Comparison of ENCODE assay signal across 8 cellular contexts in the genomic region with DNA sequence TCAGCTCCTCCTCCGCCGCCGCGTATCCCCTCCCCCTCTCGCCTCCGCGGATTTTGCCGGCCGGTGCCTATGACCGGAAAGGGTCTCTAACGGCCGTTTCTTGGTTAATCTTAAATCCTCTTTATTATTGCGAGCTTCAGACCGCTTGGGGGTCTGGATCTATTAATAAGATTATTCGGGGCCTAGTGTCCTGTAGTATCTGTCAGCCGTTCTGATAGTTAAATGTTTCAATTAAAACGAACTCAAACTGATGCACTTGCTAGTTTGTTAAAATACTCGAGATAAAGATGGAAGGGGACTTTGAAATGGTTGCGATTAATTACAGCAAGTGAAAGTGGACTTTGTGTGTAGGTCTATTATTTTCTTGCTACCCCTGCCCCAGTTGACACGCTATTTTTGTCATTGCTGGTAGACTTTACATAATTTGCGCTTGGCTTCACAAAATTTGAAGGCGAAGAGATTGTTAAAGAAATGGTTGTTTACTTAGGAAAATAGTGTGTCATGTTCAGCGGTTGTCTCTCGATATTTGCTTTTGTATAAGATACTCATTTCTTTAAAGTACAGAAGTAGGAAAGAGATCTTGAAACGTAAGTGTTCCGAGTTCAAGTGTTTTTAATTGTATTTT. TPM values are rescaled to one million over a fixed set of nuclear protein-coding genes. Genes with fewer than 3 reads are reported as not detected.
DNase-seq lines count a peak whose midpoint lies in the region; FAIRE-seq and TF ChIP-seq lines count a peak whose summit lies in the region.

No MANE protein-coding gene starts in this region.

- no peaks in the 10 kb centered on the region for H3K9me3 Mint-ChIP-seq in astrocyte (ENCODE audit: unreplicated experiment)

- peaks cover 5% of the 10 kb centered on the region for H3K36me3 Mint-ChIP-seq in astrocyte (ENCODE audit: low read depth, unreplicated experiment)

- H3K4me2 ChIP-seq in astrocyte (ENCODE audit: low read length): peak overlapping the region; percentile 84

- intact Hi-C loops in kidney (cut with DNase I): no loop called here

- in situ Hi-C loops in G401 (cut with HindIII; ENCODE audit: low sequenced_read_pairs): no loop called here

- no peaks in the 10 kb centered on the region for H3K27me3 Mint-ChIP-seq in astrocyte (ENCODE audit: low read depth, unreplicated experiment)

- peaks cover 6% of the 10 kb centered on the region for H3K4me1 Mint-ChIP-seq in astrocyte (ENCODE audit: low read depth, unreplicated experiment)

- H3K4me3 Mint-ChIP-seq in astrocyte (ENCODE audit: unreplicated experiment): peak overlapping the region; percentile 91

- peaks cover 92% of the 10 kb centered on the region for H3K79me2 ChIP-seq in astrocyte (ENCODE audit: insufficient read depth, low read length)

- H3K36me3 ChIP-seq in astrocyte (ENCODE audit: insufficient read depth, low read length) (peaks cover 10% of the 10 kb centered on the region), kidney (ENCODE audit: control insufficient read depth in 1 of 2, insufficient read depth in 2 of 2, low read length in 2 of 2) (peaks cover 3 to 8% of the 10 kb centered on the region in 2 donors)

- no peaks in the 10 kb centered on the region for H3K27me3 ChIP-seq in astrocyte (ENCODE audit: insufficient read depth, low read length)

- H3K27ac ChIP-seq in astrocyte (ENCODE audit: low read depth, low read length) (peak overlapping the region; percentile 100), kidney (ENCODE audit: low read depth in 2 of 2, low read length in 2 of 2) (peak overlapping the region; percentile 100)

- H3K4me1 ChIP-seq in astrocyte (ENCODE audit: insufficient read depth, low read length) (peaks cover 11% of the 10 kb centered on the region), kidney (ENCODE audit: control insufficient read depth in 1 of 2, insufficient read depth in 1 of 2, low read depth in 1 of 2, low read length in 2 of 2) (peaks cover 4 to 6% of the 10 kb centered on the region in 2 donors)

- no peak for TF ChIP-seq CTCF in astrocyte (IDR thresholded peaks at IDR 0.05; ENCODE audit: insufficient read depth, low read depth, low read length)
- no peak for TF ChIP-seq CTCF in kidney (IDR thresholded peaks at IDR 0.05; ENCODE audit: borderline replicate concordance, extremely low read depth, insufficient read depth)

- H3K9me3 ChIP-seq in astrocyte (ENCODE audit: insufficient read depth, low read depth, low read length): no peaks in the 10 kb centered on the region
- no peaks in the 10 kb centered on the region for H3K9me3 ChIP-seq in kidney (ENCODE audit: control insufficient read depth in 1 of 2, low read length in 2 of 2)

- H3K27ac Mint-ChIP-seq in astrocyte (ENCODE audit: unreplicated experiment): peak overlapping the region; percentile 100

- H4K20me1 ChIP-seq in astrocyte (ENCODE audit: insufficient read depth, low read length): peaks cover 54% of the 10 kb centered on the region

- H2AFZ ChIP-seq in astrocyte (ENCODE audit: low read depth, low read length): no peak overlapping the region

- FAIRE-seq in astrocyte (lab: Jason Lieb, UNC) (no peak), kidney (lab: Jason Lieb, UNC) (no peak)

- peak overlapping the region; percentile 99 for H3K9ac ChIP-seq in astrocyte (ENCODE audit: low read length)
- H3K9ac ChIP-seq in kidney (ENCODE audit: low read length in 2 of 2): peak overlapping the region; percentile 96 to 100

- peak in 2 of 3 experiments; percentile 52 to 61 for DNase-seq in activated CD8-positive, alpha-beta memory T cell treated with anti-CD3 and anti-CD28 coated beads for 48 hours (ENCODE audit: low read depth in 2 of 3, low spot score in 2 of 3)
- no peak for DNase-seq in activated CD8-positive, alpha-beta memory T cell treated with anti-CD3 and anti-CD28 coated beads for 24 hours
- DNase-seq in NCI-H82 treated with DMSO at 0.1 percent for 48 hours (lab: John Stamatoyannopoulos, UW; ENCODE audit: unreplicated experiment) (peak; percentile 35), astrocyte (ENCODE audit: low read depth) (no peak), kidney (peak; percentile 91), G401 (ENCODE audit: low spot score) (no peak), NCI-H146 (lab: John Stamatoyannopoulos, UW) (no peak)
- peak; percentile 85 for DNase-seq in stimulated activated CD4-positive, alpha-beta T cell treated with anti-CD3 and anti-CD28 coated beads, Interleukin-15, amount 100 ng/mL, for 24 hours

- H3K4me3 ChIP-seq in astrocyte (ENCODE audit: insufficient read depth, low read depth, low read length): peak overlapping the region; percentile 94
- H3K4me3 ChIP-seq in kidney (ENCODE audit: low read length in 2 of 2): peak overlapping the region; percentile 100

RNA-seq across cellular contexts. Expression of a gene that starts 0.8 kb away (rescaled TPM):
- total RNA-seq in astrocyte: 263 and 290 TPM in 2 replicates
- total RNA-seq in kidney: 285 TPM
- 83.0 TPM for polyA plus RNA-seq in kidney (ENCODE audit: insufficient read depth, low read depth, low replicate concordance)
- 90.8 and 253 TPM in 2 replicates for total RNA-seq in G401 (2014; rRNA removed; shearing (Covaris generic))

RNA-seq across cellular contexts. Expression of a gene that starts 1.7 kb away (rescaled TPM):
- 95.4 and 99.5 TPM in 2 replicates for total RNA-seq in astrocyte
- 60.9 TPM for total RNA-seq in kidney
- polyA plus RNA-seq in kidney (ENCODE audit: insufficient read depth, low read depth, low replicate concordance): 17.5 TPM
- total RNA-seq in G401 (2014; rRNA removed; shearing (Covaris generic)): 39.0 and 106 TPM in 2 replicates

RNA-seq across cellular contexts. Expression of a gene that starts 44.9 kb away (rescaled TPM):
- 11.7 and 13.7 TPM in 2 replicates for total RNA-seq in astrocyte
- total RNA-seq in kidney: 6.8 TPM
- 8.9 TPM for polyA plus RNA-seq in kidney (ENCODE audit: insufficient read depth, low read depth, low replicate concordance)
- total RNA-seq in G401 (2014; rRNA removed; shearing (Covaris generic)): 31.8 and 52.2 TPM in 2 replicates

RNA-seq across cellular contexts. Expression of a gene that starts 52.1 kb away (rescaled TPM):
- total RNA-seq in astrocyte (2.1 and 2.4 TPM in 2 replicates), kidney (2.2 TPM)
- 4.6 TPM for polyA plus RNA-seq in kidney (ENCODE audit: insufficient read depth, low read depth, low replicate concordance)
- 0.49 and 3.8 TPM in 2 replicates for total RNA-seq in G401 (2014; rRNA removed; shearing (Covaris generic))

Comparison
In these comparisons a context has a peak if more than half of its experiments do, and no peak if none do; other contexts are left out.
1. DNase-seq: peak in activated CD8-positive, alpha-beta memory T cell treated with anti-CD3 and anti-CD28 coated beads for 48 hours (2 of 3), NCI-H82 treated with DMSO at 0.1 percent for 48 hours (single experiment), kidney (single experiment) and stimulated activated CD4-positive, alpha-beta T cell treated with anti-CD3 and anti-CD28 coated beads, Interleukin-15, amount 100 ng/mL, for 24 hours (single experiment); none in activated CD8-positive, alpha-beta memory T cell treated with anti-CD3 and anti-CD28 coated beads for 24 hours (single experiment), astrocyte (single experiment), G401 (single experiment) and NCI-H146 (single experiment).